18 cellular contexts compared by ENCODE assay signal in the genomic region with DNA sequence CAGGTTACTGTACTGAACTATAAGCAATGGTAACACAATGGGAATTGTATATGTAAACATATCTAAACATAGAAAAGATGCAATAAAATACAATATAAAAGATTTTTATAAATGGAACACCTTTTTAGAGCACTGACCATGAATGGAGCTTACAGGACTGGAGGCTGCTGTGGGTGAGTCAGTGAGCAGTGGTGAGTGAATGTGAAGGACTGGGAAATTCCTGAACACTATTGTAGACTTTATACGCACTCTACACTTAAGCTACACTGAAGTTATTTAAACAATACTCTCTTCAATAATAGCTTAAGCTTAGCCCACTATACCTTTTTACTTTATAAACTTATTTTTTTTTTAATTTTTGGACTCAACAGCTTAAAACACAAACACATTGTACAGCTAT.
A peak's percentile ranks its signal among the peaks of the same experiment; 100 is the strongest.
DNase-seq lines count a peak whose midpoint lies in the region; ATAC-seq and TF ChIP-seq lines count a peak whose summit lies in the region.
"Had no signal": no experiment of that assay in that cellular context is flagged by ENCODE, and none has a peak within 500 bp of the region (broad histone marks: within the 10 kb centered on the region; RNA-seq: fewer than 3 reads in every experiment).

No MANE protein-coding gene starts in this region.

- H3K4me3 ChIP-seq in astrocyte of the spinal cord (ENCODE audit: low read depth, low read length), result no peak overlapping the region
- H3K4me3 ChIP-seq in kidney epithelial cell (ENCODE audit: low read depth, low read length), result no peak overlapping the region
- H3K4me3 ChIP-seq: A549, SJSA1 had no signal

- no peak for TF ChIP-seq CTCF in astrocyte of the spinal cord (IDR thresholded peaks at IDR 0.05; ENCODE audit: low read depth, low read length)
- TF ChIP-seq CTCF in kidney epithelial cell (IDR thresholded peaks at IDR 0.05; ENCODE audit: insufficient read depth, low read length, poor library complexity, severe bottlenecking), result no peak

- DNase-seq in A172 (ENCODE audit: low spot score) (peak; percentile 6), astrocyte of the spinal cord (ENCODE audit: low read depth, low spot score) (peak; percentile 14), kidney epithelial cell (ENCODE audit: low read depth) (peak; percentile 37), NCI-H1048 (lab: John Stamatoyannopoulos, UW) (no peak), GM03348 (ENCODE audit: low spot score) (no peak)
- DNase-seq in central memory CD4-positive, alpha-beta T cell, result no peak
- DNase-seq: Calu3; CD4-positive, CD25-positive, alpha-beta regulatory T cell; DND-41; H7; NCI-H1436; NCI-H2081; NCI-H526; OCI-M1 had no signal

- in situ Hi-C loops in astrocyte of the spinal cord (cut with HindIII; ENCODE audit: low sequenced_read_pairs), result no loop called here

- no peaks in the 10 kb centered on the region for H3K36me3 ChIP-seq in kidney epithelial cell (ENCODE audit: control insufficient read depth, insufficient read depth, low read length)
- H3K36me3 ChIP-seq: SJSA1 had no signal

- no peaks in the 10 kb centered on the region for H3K27me3 ChIP-seq in kidney epithelial cell (ENCODE audit: control insufficient read depth, insufficient read depth, low read length)
- H3K27me3 ChIP-seq: SJSA1 had no signal

- TF ChIP-seq POLR2A in GM18505 (IDR thresholded peaks at IDR 0.05; ENCODE audit: borderline replicate concordance, extremely low read depth, insufficient read depth, insufficient read length), result no peak

- peak; percentile 29 for ATAC-seq in GM18868 (IDR thresholded peaks at IDR 0.05; ENCODE audit: unreplicated experiment)
- ATAC-seq in GM18505 (IDR thresholded peaks at IDR 0.05; ENCODE audit: unreplicated experiment), result no peak
- ATAC-seq: A549 had no signal

Comparison
In these comparisons a context has a peak if more than half of its experiments do, and no peak if none do; other contexts are left out.
1. DNase-seq: peak in A172 (single experiment), astrocyte of the spinal cord (single experiment) and kidney epithelial cell (single experiment); none in central memory CD4-positive, alpha-beta T cell (single experiment), NCI-H1048 (single experiment) and GM03348 (single experiment).